1 cellular context compared by ENCODE assay signal in the genomic region with DNA sequence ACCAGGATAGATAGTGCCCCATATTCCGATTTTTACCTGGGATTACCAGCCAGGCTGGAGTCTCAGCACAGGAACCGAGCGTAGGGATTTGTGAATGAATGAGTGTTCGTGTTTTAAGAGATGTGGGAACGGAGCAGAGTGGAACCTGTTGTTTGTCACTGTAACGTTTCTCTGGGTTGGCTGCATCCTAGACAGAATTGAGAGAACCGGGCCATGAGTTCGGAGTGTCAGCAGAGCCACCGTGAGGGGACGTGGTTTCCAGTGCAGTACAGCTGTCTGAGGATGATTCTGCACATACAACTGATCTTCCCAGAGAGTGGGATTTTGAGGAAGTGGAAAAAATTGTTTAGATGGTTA.
TF ChIP-seq lines count a peak whose summit lies in the region.

No MANE protein-coding gene starts in this region.

TF ChIP-seq in neural cell, 6 proteins besides CTCF, POLR2A, EP300 and RAD21:
- TF ChIP-seq, protein P1, sequence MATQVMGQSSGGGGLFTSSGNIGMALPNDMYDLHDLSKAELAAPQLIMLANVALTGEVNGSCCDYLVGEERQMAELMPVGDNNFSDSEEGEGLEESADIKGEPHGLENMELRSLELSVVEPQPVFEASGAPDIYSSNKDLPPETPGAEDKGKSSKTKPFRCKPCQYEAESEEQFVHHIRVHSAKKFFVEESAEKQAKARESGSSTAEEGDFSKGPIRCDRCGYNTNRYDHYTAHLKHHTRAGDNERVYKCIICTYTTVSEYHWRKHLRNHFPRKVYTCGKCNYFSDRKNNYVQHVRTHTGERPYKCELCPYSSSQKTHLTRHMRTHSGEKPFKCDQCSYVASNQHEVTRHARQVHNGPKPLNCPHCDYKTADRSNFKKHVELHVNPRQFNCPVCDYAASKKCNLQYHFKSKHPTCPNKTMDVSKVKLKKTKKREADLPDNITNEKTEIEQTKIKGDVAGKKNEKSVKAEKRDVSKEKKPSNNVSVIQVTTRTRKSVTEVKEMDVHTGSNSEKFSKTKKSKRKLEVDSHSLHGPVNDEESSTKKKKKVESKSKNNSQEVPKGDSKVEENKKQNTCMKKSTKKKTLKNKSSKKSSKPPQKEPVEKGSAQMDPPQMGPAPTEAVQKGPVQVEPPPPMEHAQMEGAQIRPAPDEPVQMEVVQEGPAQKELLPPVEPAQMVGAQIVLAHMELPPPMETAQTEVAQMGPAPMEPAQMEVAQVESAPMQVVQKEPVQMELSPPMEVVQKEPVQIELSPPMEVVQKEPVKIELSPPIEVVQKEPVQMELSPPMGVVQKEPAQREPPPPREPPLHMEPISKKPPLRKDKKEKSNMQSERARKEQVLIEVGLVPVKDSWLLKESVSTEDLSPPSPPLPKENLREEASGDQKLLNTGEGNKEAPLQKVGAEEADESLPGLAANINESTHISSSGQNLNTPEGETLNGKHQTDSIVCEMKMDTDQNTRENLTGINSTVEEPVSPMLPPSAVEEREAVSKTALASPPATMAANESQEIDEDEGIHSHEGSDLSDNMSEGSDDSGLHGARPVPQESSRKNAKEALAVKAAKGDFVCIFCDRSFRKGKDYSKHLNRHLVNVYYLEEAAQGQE (IDR thresholded peaks at IDR 0.05; ENCODE audit: borderline replicate concordance) = no peak
- TF ChIP-seq POLR2AphosphoS5 (IDR thresholded peaks at IDR 0.05) (no peak), SMC3 (conservative IDR thresholded peaks at IDR 0.05; ENCODE audit: poor library complexity) (no peak), TAF1 (IDR thresholded peaks at IDR 0.05; ENCODE audit: low read depth) (no peak), MXI1 (conservative IDR thresholded peaks at IDR 0.05; ENCODE audit: poor library complexity, severe bottlenecking) (no peak), EZH2 (IDR thresholded peaks at IDR 0.05; ENCODE audit: borderline replicate concordance, insufficient read depth, low read length, poor library complexity, severe bottlenecking) (no peak)
